Comparison of ENCODE assay signal across 1 cellular context in genomic region chr10:15860692-15861201, GRCh38.
A peak's percentile ranks its signal among the peaks of the same experiment; 100 is the strongest.
TF ChIP-seq lines count a peak whose summit lies in the region.

No MANE protein-coding gene starts in this region.

TF ChIP-seq in HepG2, 621 proteins besides CTCF, POLR2A, EP300 and RAD21 (continued from another document and continues in another):
- no peak for TF ChIP-seq CCDC6 (CRISPR knock-in tag; IDR thresholded peaks at IDR 0.05)
- 0 out of 2 replicates have a peak, but pooled peaks have one; percentile 13 for TF ChIP-seq SOX5 (CRISPR knock-in tag; IDR thresholded peaks at IDR 0.05; ENCODE audit: borderline replicate concordance)
- peak; percentile 43; the same call in 1 of the 2 replicates for TF ChIP-seq MYPOP (CRISPR knock-in tag; IDR thresholded peaks at IDR 0.05)
- TF ChIP-seq MTF2 (CRISPR knock-in tag; IDR thresholded peaks at IDR 0.05; ENCODE audit: borderline replicate concordance), result 0 out of 2 replicates have a peak, but pooled peaks have one; percentile 11
- TF ChIP-seq YEATS2 (CRISPR knock-in tag; IDR thresholded peaks at IDR 0.05; ENCODE audit: borderline replicate concordance), result no peak
- TF ChIP-seq MED1 (CRISPR knock-in tag; IDR thresholded peaks at IDR 0.05), result no peak
- 0 out of 2 replicates have a peak, but pooled peaks have one; percentile 0 for TF ChIP-seq ZFY (CRISPR knock-in tag; IDR thresholded peaks at IDR 0.05)
- TF ChIP-seq HNF4G (IDR thresholded peaks at IDR 0.05; ENCODE audit: borderline replicate concordance, low read depth, low read length), result no peak
- no peak for TF ChIP-seq HNF4G (CRISPR knock-in tag; IDR thresholded peaks at IDR 0.05; ENCODE audit: borderline replicate concordance, low read depth)
- no peak for TF ChIP-seq CREB1 (IDR thresholded peaks at IDR 0.05)
- TF ChIP-seq CREB1 (CRISPR knock-in tag; IDR thresholded peaks at IDR 0.05), result peak; percentile 8; the same call in 1 of the 2 replicates
- TF ChIP-seq SMAD3 (CRISPR knock-in tag; IDR thresholded peaks at IDR 0.05), result no peak
- no peak for TF ChIP-seq NFKB2 (CRISPR knock-in tag; IDR thresholded peaks at IDR 0.05; ENCODE audit: borderline replicate concordance)
- TF ChIP-seq EHMT2 (IDR thresholded peaks at IDR 0.05; ENCODE audit: borderline replicate concordance, low read depth, low read length), result peak; percentile 95; the same call in 1 of the 2 replicates
- no peak for TF ChIP-seq ZNF646 (CRISPR knock-in tag; IDR thresholded peaks at IDR 0.05)
- no peak for TF ChIP-seq ATM (IDR thresholded peaks at IDR 0.05; ENCODE audit: borderline replicate concordance)
- no peak for TF ChIP-seq ZNF234 (CRISPR knock-in tag; conservative IDR thresholded peaks at IDR 0.05)
- TF ChIP-seq SIN3A (IDR thresholded peaks at IDR 0.05; ENCODE audit: borderline replicate concordance, low read depth, low read length), result no peak
- no peak for TF ChIP-seq HNF1A (IDR thresholded peaks at IDR 0.05; ENCODE audit: low read depth)
- no peak for TF ChIP-seq HNF1A (CRISPR knock-in tag; IDR thresholded peaks at IDR 0.05; ENCODE audit: borderline replicate concordance)
- TF ChIP-seq GATAD2A (CRISPR knock-in tag; IDR thresholded peaks at IDR 0.05), result no peak
- TF ChIP-seq ELF4 (CRISPR knock-in tag; IDR thresholded peaks at IDR 0.05; ENCODE audit: borderline replicate concordance), result peak; percentile 26; the same call in 1 of the 2 replicates
- no peak for TF ChIP-seq MEIS1 (CRISPR knock-in tag; IDR thresholded peaks at IDR 0.05; ENCODE audit: borderline replicate concordance)
- 0 out of 2 replicates have a peak, but pooled peaks have one; percentile 10 for TF ChIP-seq ZNF343 (CRISPR knock-in tag; IDR thresholded peaks at IDR 0.05)
- TF ChIP-seq TCF7 (IDR thresholded peaks at IDR 0.05; ENCODE audit: low read depth), result no peak
- TF ChIP-seq HMG20A (CRISPR knock-in tag; IDR thresholded peaks at IDR 0.05; ENCODE audit: borderline replicate concordance), result no peak
- TF ChIP-seq RFX5 (IDR thresholded peaks at IDR 0.05; ENCODE audit: low read depth, low read length), result no peak
- TF ChIP-seq ZBTB37 (CRISPR knock-in tag; IDR thresholded peaks at IDR 0.05), result no peak
- TF ChIP-seq MTF1 (CRISPR knock-in tag; IDR thresholded peaks at IDR 0.05), result no peak
- no peak for TF ChIP-seq ZNF282 (IDR thresholded peaks at IDR 0.05; ENCODE audit: partially characterized antibody)
- TF ChIP-seq ZFP36L2 (CRISPR knock-in tag; IDR thresholded peaks at IDR 0.05), result 0 out of 2 replicates have a peak, but pooled peaks have one; percentile 11
- TF ChIP-seq NBN (conservative IDR thresholded peaks at IDR 0.05), result no peak
- no peak for TF ChIP-seq ZFP37 (CRISPR knock-in tag; IDR thresholded peaks at IDR 0.05; ENCODE audit: borderline replicate concordance)
- no peak for TF ChIP-seq NFIB (CRISPR knock-in tag; IDR thresholded peaks at IDR 0.05; ENCODE audit: borderline replicate concordance)
- no peak for TF ChIP-seq RFXAP (CRISPR knock-in tag; IDR thresholded peaks at IDR 0.05; ENCODE audit: borderline replicate concordance)
- TF ChIP-seq TBX2 (CRISPR knock-in tag; IDR thresholded peaks at IDR 0.05; ENCODE audit: borderline replicate concordance), result no peak
- no peak for TF ChIP-seq KAT7 (CRISPR knock-in tag; IDR thresholded peaks at IDR 0.05; ENCODE audit: borderline replicate concordance)
- TF ChIP-seq ZNF672 (CRISPR knock-in tag; IDR thresholded peaks at IDR 0.05), result no peak
- no peak for TF ChIP-seq HCFC1 (IDR thresholded peaks at IDR 0.05; ENCODE audit: low read depth, low read length)
- TF ChIP-seq GTF3A (CRISPR knock-in tag; conservative IDR thresholded peaks at IDR 0.05), result no peak
- no peak for TF ChIP-seq PHF8 (CRISPR knock-in tag; IDR thresholded peaks at IDR 0.05)
- TF ChIP-seq MYNN (CRISPR knock-in tag; IDR thresholded peaks at IDR 0.05; ENCODE audit: low read depth), result no peak
- TF ChIP-seq NR2F6 (IDR thresholded peaks at IDR 0.05), result 0 out of 2 replicates have a peak, but pooled peaks have one; percentile 7
- no peak for TF ChIP-seq NR2F6 (CRISPR knock-in tag; IDR thresholded peaks at IDR 0.05)
- no peak for TF ChIP-seq HMG20B (CRISPR knock-in tag; conservative IDR thresholded peaks at IDR 0.05)
- no peak for TF ChIP-seq THAP9 (CRISPR knock-in tag; IDR thresholded peaks at IDR 0.05; ENCODE audit: borderline replicate concordance)
- TF ChIP-seq ASH2L (IDR thresholded peaks at IDR 0.05; ENCODE audit: insufficient read length, low read depth, low read length), result peak; percentile 2
- TF ChIP-seq GRHL1 (CRISPR knock-in tag; conservative IDR thresholded peaks at IDR 0.05), result no peak
- TF ChIP-seq KDM5B (CRISPR knock-in tag; IDR thresholded peaks at IDR 0.05; ENCODE audit: borderline replicate concordance), result no peak
- TF ChIP-seq HMGA1 (CRISPR knock-in tag; conservative IDR thresholded peaks at IDR 0.05), result no peak
- no peak for TF ChIP-seq FLYWCH1 (CRISPR knock-in tag; IDR thresholded peaks at IDR 0.05)
- no peak for TF ChIP-seq MEF2D (CRISPR knock-in tag; IDR thresholded peaks at IDR 0.05)
